In genomic region chr3:11699083-11699427, GRCh38 we compare ENCODE assay signal across 19 cellular contexts. TPM values are rescaled to one million over a fixed set of nuclear protein-coding genes. Genes with fewer than 3 reads are reported as not detected.
DNase-seq lines count a peak whose midpoint lies in the region; ATAC-seq and TF ChIP-seq lines count a peak whose summit lies in the region.
"Had no signal": no experiment of that assay in that cellular context is flagged by ENCODE, and none has a peak within 500 bp of the region (broad histone marks: within the 10 kb centered on the region; RNA-seq: fewer than 3 reads in every experiment).

No MANE protein-coding gene starts in this region.

- no peaks in the 10 kb centered on the region for H3K9me3 Mint-ChIP-seq in activated CD4-positive, alpha-beta T cell treated with anti-CD3 and anti-CD28 coated beads for 36 hours (ENCODE audit: low read depth)
- H3K9me3 Mint-ChIP-seq: brain had no signal

- H3K4me1 ChIP-seq in adipocyte (ENCODE audit: control insufficient read depth, insufficient read depth, low read length) (peaks cover 36% of the 10 kb centered on the region), skeletal muscle satellite cell (ENCODE audit: control insufficient read depth, insufficient read depth, low read length) (peaks cover 18% of the 10 kb centered on the region), spleen (peaks cover 0 to 11% (median 2%) of the 10 kb centered on the region in 6 donors)
- H3K4me1 ChIP-seq: gastrocnemius medialis, Peyer's patch had no signal

- H3K4me3 Mint-ChIP-seq in activated CD4-positive, alpha-beta T cell treated with anti-CD3 and anti-CD28 coated beads for 36 hours: no peak overlapping the region
- H3K4me3 Mint-ChIP-seq: brain had no signal

- WGBS in spleen, 5 donors: 90 to 99% (median 98%) methylated on average over 2 of the region's 2 CpGs

- H3K9ac ChIP-seq in adipocyte (ENCODE audit: low read length) (no peak overlapping the region), skeletal muscle satellite cell (ENCODE audit: low read depth, low read length) (peak overlapping the region; percentile 33)

- intact Hi-C loops in spleen (cut with DNase I; ENCODE audit: low total_unique reads): no loop called here
- intact Hi-C loops in activated CD4-positive, alpha-beta T cell treated with anti-CD3 and anti-CD28 coated beads for 36 hours (cut with DNase I, micrococcal nuclease): no loop called here

- peak overlapping the region; percentile 31 for H3K4me3 ChIP-seq in adipocyte (ENCODE audit: low read length)
- H3K4me3 ChIP-seq in skeletal muscle satellite cell (ENCODE audit: low read length): no peak overlapping the region
- H3K4me3 ChIP-seq in spleen: no peak overlapping the region
- H3K4me3 ChIP-seq: gastrocnemius medialis, left ventricle myocardium inferior, ovary, Peyer's patch, skin epidermis had no signal

- POLR2A ChIA-PET in activated CD4-positive, alpha-beta T cell treated with anti-CD3 and anti-CD28 coated beads for 36 hours (lab: Charles Lee): no interaction called here

- no peaks in the 10 kb centered on the region for H3K27me3 ChIP-seq in adipocyte (replicated peaks; ENCODE audit: control insufficient read depth, insufficient read depth, low read length)
- H3K27me3 ChIP-seq in skeletal muscle satellite cell (ENCODE audit: control insufficient read depth, insufficient read depth, low read length): no peaks in the 10 kb centered on the region
- H3K27me3 ChIP-seq in spleen (replicated peaks in 1 of 7): no peaks in the 10 kb centered on the region
- H3K27me3 ChIP-seq: gastrocnemius medialis, ovary, Peyer's patch had no signal

- no peaks in the 10 kb centered on the region for H3K4me1 Mint-ChIP-seq in activated CD4-positive, alpha-beta T cell treated with anti-CD3 and anti-CD28 coated beads for 36 hours
- H3K4me1 Mint-ChIP-seq: brain had no signal

- H3K27ac Mint-ChIP-seq in activated CD4-positive, alpha-beta T cell treated with anti-CD3 and anti-CD28 coated beads for 36 hours: no peak overlapping the region

- peak overlapping the region; percentile 50 for H3K4me2 ChIP-seq in skeletal muscle satellite cell (ENCODE audit: low read length)

- no peak for TF ChIP-seq POLR2A in spleen (IDR thresholded peaks at IDR 0.05)

- no peaks in the 10 kb centered on the region for H3K27me3 Mint-ChIP-seq in activated CD4-positive, alpha-beta T cell treated with anti-CD3 and anti-CD28 coated beads for 36 hours
- H3K27me3 Mint-ChIP-seq: brain had no signal

- H3K36me3 Mint-ChIP-seq in activated CD4-positive, alpha-beta T cell treated with anti-CD3 and anti-CD28 coated beads for 36 hours (ENCODE audit: low read depth): peaks cover 3% of the 10 kb centered on the region

- no peak for TF ChIP-seq CTCF in spleen (IDR thresholded peaks at IDR 0.05 in 8 of 11, conservative IDR thresholded peaks at IDR 0.05 in 3 of 11)

- ATAC-seq in activated CD4-positive, alpha-beta T cell treated with anti-CD3 and anti-CD28 coated beads for 36 hours: no peak
- ATAC-seq: gastrocnemius medialis had no signal

- CTCF ChIA-PET in activated CD4-positive, alpha-beta T cell treated with anti-CD3 and anti-CD28 coated beads for 36 hours (lab: Charles Lee): no interaction called here

- peaks cover 14% of the 10 kb centered on the region for H3K36me3 ChIP-seq in adipocyte (ENCODE audit: control insufficient read depth, insufficient read depth, low read length, severe bottlenecking)
- peaks cover 3% of the 10 kb centered on the region for H3K36me3 ChIP-seq in skeletal muscle satellite cell (ENCODE audit: insufficient read depth, low read length)
- peaks cover 0 to 56% (median 6%) of the 10 kb centered on the region in 6 donors for H3K36me3 ChIP-seq in spleen
- H3K36me3 ChIP-seq: gastrocnemius medialis, ovary had no signal

- H3K9me3 ChIP-seq in adipocyte (ENCODE audit: control insufficient read depth, low read length): no peaks in the 10 kb centered on the region
- no peaks in the 10 kb centered on the region for H3K9me3 ChIP-seq in skeletal muscle satellite cell (replicated peaks; ENCODE audit: low read length)
- H3K9me3 ChIP-seq in spleen: no peaks in the 10 kb centered on the region
- H3K9me3 ChIP-seq: gastrocnemius medialis, left ventricle myocardium inferior, ovary, Peyer's patch had no signal

- peak; percentile 71 for DNase-seq in GM04504 (ENCODE audit: low read depth)
- DNase-seq in adipocyte (ENCODE audit: low read depth): peak; percentile 39
- peak; percentile 62 for DNase-seq in fibroblast of peridontal ligament (ENCODE audit: extremely low read depth)
- no peak for DNase-seq in spleen
- no peak for DNase-seq in HK-2 (ENCODE audit: unreplicated experiment)
- no peak for DNase-seq in activated CD4-positive, alpha-beta T cell treated with anti-CD3 and anti-CD28 coated beads for 36 hours
- DNase-seq: activated CD4-positive, alpha-beta T cell treated with anti-CD3 and anti-CD28 coated beads, Interleukin-2, amount 50 U/mL, for 48 hours; activated naive CD4-positive, alpha-beta T cell treated with anti-CD3 and anti-CD28 coated beads, Interleukin-2, amount 50 U/mL, for 16 hours; gastrocnemius medialis; KG1; left ventricle myocardium inferior; NCI-H1092; NCI-H748 treated with DMSO at 0.1 percent for 48 hours; ovary; Peyer's patch had no signal

- H3K27ac ChIP-seq in spleen: no peak overlapping the region
- H3K27ac ChIP-seq: C4-2B, gastrocnemius medialis, left ventricle myocardium inferior, ovary, Peyer's patch had no signal

RNA-seq across cellular contexts. Expression of gene VGLL4, which starts 55.3 kb away (rescaled TPM):
- 31.9 and 32.8 TPM in 2 replicates for total RNA-seq in skeletal muscle satellite cell (2012; rRNA removed)
- 10 to 100 TPM; 45.9 to 80.2 (median 55.2) TPM for total RNA-seq in spleen
- polyA plus RNA-seq in spleen: 10 to 100 TPM; 13.5 to 37.5 (median 17.0) TPM
- total RNA-seq in activated CD4-positive, alpha-beta T cell treated with anti-CD3 and anti-CD28 coated beads for 36 hours: 10 to 100 TPM; 24.4 to 24.9 TPM

Comparison
In these comparisons a context has a peak if more than half of its experiments do, and no peak if none do; other contexts are left out.
1. DNase-seq: peak in GM04504 (single experiment), adipocyte (single experiment) and fibroblast of peridontal ligament (single experiment); none in spleen (single experiment), HK-2 (single experiment) and activated CD4-positive, alpha-beta T cell treated with anti-CD3 and anti-CD28 coated beads for 36 hours (single experiment).